29 cellular contexts compared by ENCODE assay signal in genomic region chr5:133909584-133909983, GRCh38.
"Had no signal": no experiment of that assay in that cellular context is flagged by ENCODE, and none has a peak within 500 bp of the region (broad histone marks: within the 10 kb centered on the region; RNA-seq: fewer than 3 reads in every experiment).

No MANE protein-coding gene starts in this region.

- H3K36me3 Mint-ChIP-seq: activated CD4-positive, alpha-beta memory T cell treated with anti-CD3 and anti-CD28 coated beads for 36 hours; activated CD8-positive, alpha-beta memory T cell treated with anti-CD3 and anti-CD28 coated beads, Interleukin-2, amount 10 ng/mL, durations not matched to agents 7 days and 5 days; activated naive CD4-positive, alpha-beta T cell treated with anti-CD3 and anti-CD28 coated beads, Interleukin-2, amount 10 ng/mL, durations not matched to agents 7 days and 5 days; activated naive CD4-positive, alpha-beta T cell treated with anti-CD3 and anti-CD28 coated beads, Interleukin-2, amount 50 U/mL, for 72 hours; activated naive CD8-positive, alpha-beta T cell treated with anti-CD3 and anti-CD28 coated beads, Interleukin-2, amount 10 ng/mL, durations not matched to agents 7 days and 5 days; brain had no signal

- H3K27me3 ChIP-seq: ascending aorta, breast epithelium, colonic mucosa, esophagus squamous epithelium, gastroesophageal sphincter had no signal

- H3K4me1 Mint-ChIP-seq: activated CD4-positive, alpha-beta T cell treated with anti-CD3 and anti-CD28 coated beads for 36 hours; activated CD4-positive, alpha-beta T cell treated with anti-CD3 and anti-CD28 coated beads, Interleukin-2, amount 10 ng/mL, durations not matched to agents 24 days and 14 days; activated CD8-positive, alpha-beta memory T cell treated with anti-CD3 and anti-CD28 coated beads, Interleukin-2, amount 10 ng/mL, durations not matched to agents 7 days and 5 days; activated naive CD4-positive, alpha-beta T cell treated with anti-CD3 and anti-CD28 coated beads, Interleukin-2, amount 10 ng/mL, durations not matched to agents 7 days and 5 days; activated naive CD8-positive, alpha-beta T cell treated with anti-CD3 and anti-CD28 coated beads, Interleukin-2, amount 10 ng/mL, durations not matched to agents 7 days and 5 days had no signal

- H3K4me3 Mint-ChIP-seq: activated CD4-positive, alpha-beta memory T cell treated with anti-CD3 and anti-CD28 coated beads for 36 hours; activated CD4-positive, alpha-beta T cell treated with anti-CD3 and anti-CD28 coated beads for 36 hours; activated CD4-positive, alpha-beta T cell treated with anti-CD3 and anti-CD28 coated beads, Interleukin-2, amount 10 ng/mL, durations not matched to agents 24 days and 14 days; activated CD8-positive, alpha-beta memory T cell treated with anti-CD3 and anti-CD28 coated beads, Interleukin-2, amount 10 ng/mL, durations not matched to agents 7 days and 5 days; activated CD8-positive, alpha-beta T cell treated with anti-CD3 and anti-CD28 coated beads, Interleukin-2, amount 10 ng/mL, durations not matched to agents 7 days and 5 days; activated naive CD4-positive, alpha-beta T cell treated with anti-CD3 and anti-CD28 coated beads, Interleukin-2, amount 10 ng/mL, durations not matched to agents 7 days and 5 days; activated naive CD8-positive, alpha-beta T cell treated with anti-CD3 and anti-CD28 coated beads, Interleukin-2, amount 10 ng/mL, durations not matched to agents 7 days and 5 days; brain had no signal

- H3K4me3 ChIP-seq: ascending aorta, breast epithelium, colonic mucosa, esophagus squamous epithelium, gastroesophageal sphincter had no signal

- H3K27me3 Mint-ChIP-seq: activated CD4-positive, alpha-beta memory T cell treated with anti-CD3 and anti-CD28 coated beads for 36 hours; activated CD4-positive, alpha-beta T cell treated with anti-CD3 and anti-CD28 coated beads for 36 hours; activated CD4-positive, alpha-beta T cell treated with anti-CD3 and anti-CD28 coated beads, Interleukin-2, amount 10 ng/mL, durations not matched to agents 24 days and 14 days; activated CD8-positive, alpha-beta memory T cell treated with anti-CD3 and anti-CD28 coated beads, Interleukin-2, amount 10 ng/mL, durations not matched to agents 7 days and 5 days; activated naive CD8-positive, alpha-beta T cell treated with anti-CD3 and anti-CD28 coated beads, Interleukin-2, amount 10 ng/mL, durations not matched to agents 7 days and 5 days had no signal

- ATAC-seq: activated CD4-positive, alpha-beta T cell treated with anti-CD3 and anti-CD28 coated beads for 36 hours; activated CD8-positive, alpha-beta memory T cell treated with anti-CD3 and anti-CD28 coated beads, Interleukin-2, amount 10 ng/mL, durations not matched to agents 7 days and 5 days; activated CD8-positive, alpha-beta T cell treated with anti-CD3 and anti-CD28 coated beads, Interleukin-2, amount 10 ng/mL, durations not matched to agents 7 days and 5 days; activated naive CD4-positive, alpha-beta T cell treated with anti-CD3 and anti-CD28 coated beads, Interleukin-2, amount 50 U/mL, for 72 hours; gastroesophageal sphincter had no signal

- H3K9me3 ChIP-seq: ascending aorta, breast epithelium, colonic mucosa, esophagus squamous epithelium, gastroesophageal sphincter had no signal

- H3K36me3 ChIP-seq: ascending aorta, breast epithelium, colonic mucosa, esophagus squamous epithelium, gastroesophageal sphincter had no signal

- H3K4me1 ChIP-seq: ascending aorta, breast epithelium, colonic mucosa, esophagus squamous epithelium, gastroesophageal sphincter had no signal

- H3K27ac ChIP-seq: ascending aorta, breast epithelium, colonic mucosa, epithelial cell of prostate, esophagus squamous epithelium, gastroesophageal sphincter had no signal

- H3K27ac Mint-ChIP-seq: activated CD4-positive, alpha-beta memory T cell treated with anti-CD3 and anti-CD28 coated beads for 36 hours; activated CD4-positive, alpha-beta T cell treated with anti-CD3 and anti-CD28 coated beads for 36 hours; activated CD4-positive, alpha-beta T cell treated with anti-CD3 and anti-CD28 coated beads, Interleukin-2, amount 10 ng/mL, durations not matched to agents 24 days and 14 days; activated CD8-positive, alpha-beta memory T cell treated with anti-CD3 and anti-CD28 coated beads, Interleukin-2, amount 10 ng/mL, durations not matched to agents 7 days and 5 days; activated CD8-positive, alpha-beta T cell treated with anti-CD3 and anti-CD28 coated beads, Interleukin-2, amount 10 ng/mL, durations not matched to agents 7 days and 5 days; activated naive CD4-positive, alpha-beta T cell treated with anti-CD3 and anti-CD28 coated beads, Interleukin-2, amount 10 ng/mL, durations not matched to agents 7 days and 5 days; activated naive CD8-positive, alpha-beta T cell treated with anti-CD3 and anti-CD28 coated beads, Interleukin-2, amount 10 ng/mL, durations not matched to agents 7 days and 5 days had no signal

- H3K9me3 Mint-ChIP-seq: activated CD4-positive, alpha-beta memory T cell treated with anti-CD3 and anti-CD28 coated beads for 36 hours; activated CD4-positive, alpha-beta T cell treated with anti-CD3 and anti-CD28 coated beads, Interleukin-2, amount 10 ng/mL, durations not matched to agents 24 days and 14 days; activated naive CD4-positive, alpha-beta T cell treated with anti-CD3 and anti-CD28 coated beads, Interleukin-2, amount 10 ng/mL, durations not matched to agents 7 days and 5 days; activated naive CD4-positive, alpha-beta T cell treated with anti-CD3 and anti-CD28 coated beads, Interleukin-2, amount 50 U/mL, for 72 hours; activated naive CD8-positive, alpha-beta T cell treated with anti-CD3 and anti-CD28 coated beads, Interleukin-2, amount 10 ng/mL, durations not matched to agents 7 days and 5 days; brain had no signal

- DNase-seq: activated CD4-positive, alpha-beta memory T cell treated with anti-CD3 and anti-CD28 coated beads for 36 hours; activated CD4-positive, alpha-beta T cell treated with anti-CD3 and anti-CD28 coated beads for 36 hours; activated CD4-positive, alpha-beta T cell treated with anti-CD3 and anti-CD28 coated beads, Interleukin-2, amount 10 ng/mL, durations not matched to agents 24 days and 14 days; activated CD4-positive, CD25-positive, alpha-beta regulatory T cell; activated CD4-positive, CD25-positive, alpha-beta regulatory T cell treated with anti-CD3 and anti-CD28 coated beads, Interleukin-2, amount 50 U/mL, for 72 hours; activated CD8-positive, alpha-beta memory T cell treated with anti-CD3 and anti-CD28 coated beads, Interleukin-2, amount 10 ng/mL, durations not matched to agents 7 days and 5 days; activated CD8-positive, alpha-beta memory T cell treated with anti-CD3 and anti-CD28 coated beads, Interleukin-2, amount 50 U/mL, for 4 hours; activated CD8-positive, alpha-beta T cell treated with anti-CD3 and anti-CD28 coated beads, Interleukin-2, amount 10 ng/mL, durations not matched to agents 7 days and 5 days; activated gamma-delta T cell; activated naive CD4-positive, alpha-beta T cell; activated naive CD4-positive, alpha-beta T cell treated with anti-CD3 and anti-CD28 coated beads, Interleukin-2, amount 10 ng/mL, durations not matched to agents 7 days and 5 days; activated naive CD8-positive, alpha-beta T cell treated with anti-CD3 and anti-CD28 coated beads, Interleukin-2, amount 10 ng/mL, durations not matched to agents 7 days and 5 days; activated T-cell treated with anti-CD3 and anti-CD28 coated beads, Interleukin-2, amount 50 U/mL, for 1 hour; activated T-cell treated with anti-CD3 and anti-CD28 coated beads, Interleukin-2, amount 50 U/mL, for 48 hours; caudate nucleus; colonic mucosa; effector CD8-positive, alpha-beta T cell; esophagus squamous epithelium; foreskin melanocyte; T-helper 1 cell; T-helper 2 cell had no signal

- FAIRE-seq: endometrium, endothelial cell of umbilical vein had no signal
